19 cellular contexts compared by ENCODE assay signal in the genomic region with DNA sequence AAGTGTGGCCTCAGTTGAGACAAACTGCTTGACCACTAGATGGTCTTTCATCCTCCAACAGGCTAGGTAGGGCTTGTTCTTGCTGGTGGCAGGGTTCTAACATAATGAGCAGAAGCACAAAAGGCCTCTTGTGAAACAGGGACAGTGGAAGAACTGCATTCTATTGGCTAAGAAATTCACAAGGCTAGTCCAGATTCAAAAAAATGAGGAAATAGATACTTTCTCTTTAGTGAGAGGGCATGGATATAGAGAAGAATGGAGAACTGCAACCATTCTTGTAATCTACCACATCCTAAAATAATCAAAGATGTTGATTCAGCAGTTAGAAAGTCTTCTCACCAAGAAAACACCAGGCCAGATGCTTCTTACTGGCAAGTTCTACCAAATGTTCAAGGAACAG.
DNase-seq lines count a peak whose midpoint lies in the region; ATAC-seq and TF ChIP-seq lines count a peak whose summit lies in the region.
"Had no signal": no experiment of that assay in that cellular context is flagged by ENCODE, and none has a peak within 500 bp of the region (broad histone marks: within the 10 kb centered on the region; RNA-seq: fewer than 3 reads in every experiment).

No MANE protein-coding gene starts in this region.

- POLR2A ChIA-PET in T-cell (lab: Charles Lee) = no interaction called here

- no peak overlapping the region for H3K4me3 Mint-ChIP-seq in T-cell

- H3K4me1 Mint-ChIP-seq in T-cell = no peaks in the 10 kb centered on the region

- no peaks in the 10 kb centered on the region for H3K36me3 Mint-ChIP-seq in T-cell

- peak; percentile 37 to 53 for ATAC-seq in lower lobe of right lung
- no peak for ATAC-seq in stimulated activated naive CD8-positive, alpha-beta T cell treated with anti-CD3 and anti-CD28 coated beads, Interleukin-15, Interleukin-2, amounts not matched to agents 100 U/mL and 50 U/mL, for 24 hours
- ATAC-seq in T-cell (replicated peaks in 1 of 4) = no peak

- no peaks in the 10 kb centered on the region for H3K27me3 Mint-ChIP-seq in T-cell

- H3K27ac ChIP-seq in lower lobe of right lung = no peak overlapping the region
- H3K27ac ChIP-seq: KMS-11, PC-9, SK-N-MC had no signal

- CTCF ChIA-PET in T-cell (lab: Charles Lee) = no interaction called here

- H3K36me3 ChIP-seq in lower lobe of right lung = no peaks in the 10 kb centered on the region

- no peak overlapping the region for H3K27ac Mint-ChIP-seq in T-cell

- H3K4me1 ChIP-seq in lower lobe of right lung = no peaks in the 10 kb centered on the region

- DNase-seq in Ammon's horn (ENCODE audit: low spot score) (peak; percentile 16), MV-4-11 (lab: John Stamatoyannopoulos, UW) (peak; percentile 99), SIG-M5 treated with dmso at 0.1 percent for 504 hours (lab: John Stamatoyannopoulos, UW; ENCODE audit: unreplicated experiment) (peak; percentile 97), lower lobe of right lung (no peak), iPS-NIHi11 (ENCODE audit: low spot score) (no peak), T-cell (no peak), superior temporal gyrus (ENCODE audit: extremely low spot score) (no peak)
- no peak for DNase-seq in stimulated activated naive CD8-positive, alpha-beta T cell treated with anti-CD3 and anti-CD28 coated beads, Interleukin-15, Interleukin-2, amounts not matched to agents 100 U/mL and 50 U/mL, for 24 hours
- DNase-seq: 8988T, DMS 273 treated with DMSO at 0.1 percent for 48 hours, GDM1, H7, NCI-H1105 treated with DMSO at 0.1 percent for 48 hours, NCI-H1694 treated with DMSO at 0.1 percent for 48 hours, NCI-H2107, NCI-H69, PC-9 had no signal

- peaks cover 0 to 12% (median 6%) of the 10 kb centered on the region in 3 donors for H3K9me3 Mint-ChIP-seq in T-cell

- intact Hi-C loops in lower lobe of right lung (cut with DNase I) = no loop called here

- H3K4me3 ChIP-seq in lower lobe of right lung = no peak overlapping the region
- H3K4me3 ChIP-seq: PC-9, SK-N-MC had no signal

- H3K9me3 ChIP-seq in lower lobe of right lung = peaks cover 9% of the 10 kb centered on the region

- no peaks in the 10 kb centered on the region for H3K27me3 ChIP-seq in lower lobe of right lung (ENCODE audit: low read depth)

- TF ChIP-seq CTCF in lower lobe of right lung (IDR thresholded peaks at IDR 0.05) = no peak

Comparison
In these comparisons a context has a peak if more than half of its experiments do, and no peak if none do; other contexts are left out.
1. DNase-seq: peak in Ammon's horn (single experiment), MV-4-11 (single experiment) and SIG-M5 treated with dmso at 0.1 percent for 504 hours (single experiment); none in lower lobe of right lung (single experiment), stimulated activated naive CD8-positive, alpha-beta T cell treated with anti-CD3 and anti-CD28 coated beads, Interleukin-15, Interleukin-2, amounts not matched to agents 100 U/mL and 50 U/mL, for 24 hours (single experiment), iPS-NIHi11 (single experiment), T-cell (0 of 34) and superior temporal gyrus (single experiment).
2. ATAC-seq: peak in lower lobe of right lung (2 of 2); none in stimulated activated naive CD8-positive, alpha-beta T cell treated with anti-CD3 and anti-CD28 coated beads, Interleukin-15, Interleukin-2, amounts not matched to agents 100 U/mL and 50 U/mL, for 24 hours (single experiment) and T-cell (0 of 4).